In the genomic region with DNA sequence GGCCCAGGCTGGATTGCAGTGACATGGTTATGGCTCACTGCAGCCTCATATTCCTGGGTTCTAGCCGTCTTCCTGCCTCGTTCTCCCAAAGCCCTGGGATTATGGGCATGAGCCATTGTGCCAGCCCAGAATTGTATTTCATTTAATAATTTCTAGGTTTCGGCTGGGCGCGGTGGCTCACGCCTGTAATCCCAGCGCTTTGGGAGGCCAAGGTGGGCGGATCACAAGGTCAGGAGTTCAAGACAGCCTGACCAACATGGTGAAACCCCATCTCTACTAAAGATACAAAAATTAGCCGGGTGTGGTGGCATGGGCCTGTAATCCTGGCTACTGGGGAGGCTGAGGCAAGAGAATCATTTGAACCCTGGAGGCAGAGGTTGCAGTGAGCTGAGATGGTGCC, we compare ENCODE assay signal across 7 cellular contexts. TPM values are rescaled to one million over a fixed set of nuclear protein-coding genes. Genes with fewer than 3 reads are reported as not detected.
A peak's percentile ranks its signal among the peaks of the same experiment; 100 is the strongest.
DNase-seq lines count a peak whose midpoint lies in the region; ATAC-seq and TF ChIP-seq lines count a peak whose summit lies in the region.
"Not testable (repeated sequence)": the region's sequence is repeated elsewhere in the genome, so short reads cannot be mapped to it uniquely, and the experiment has no call there.

No MANE protein-coding gene starts in this region.

- peaks cover 53% of the 10 kb centered on the region for H3K4me1 Mint-ChIP-seq in activated CD8-positive, alpha-beta memory T cell treated with anti-CD3 and anti-CD28 coated beads, Interleukin-2, amount 10 ng/mL, durations not matched to agents 7 days and 5 days
- peaks cover 37% of the 10 kb centered on the region for H3K4me1 Mint-ChIP-seq in mesothelial cell of epicardium

- H4K20me1 ChIP-seq in OCI-LY7 (ENCODE audit: insufficient read depth, low read length) (peaks cover 50% of the 10 kb centered on the region), mammary epithelial cell (ENCODE audit: insufficient read depth, low read length) (peaks cover 34% of the 10 kb centered on the region)

- peak overlapping the region; percentile 99 for H3K4me3 Mint-ChIP-seq in activated CD8-positive, alpha-beta memory T cell treated with anti-CD3 and anti-CD28 coated beads, Interleukin-2, amount 10 ng/mL, durations not matched to agents 7 days and 5 days
- H3K4me3 Mint-ChIP-seq in mesothelial cell of epicardium: peak overlapping the region; percentile 95

- H3K36me3 Mint-ChIP-seq in activated CD8-positive, alpha-beta memory T cell treated with anti-CD3 and anti-CD28 coated beads, Interleukin-2, amount 10 ng/mL, durations not matched to agents 7 days and 5 days: peaks cover 61% of the 10 kb centered on the region
- peaks cover 15% of the 10 kb centered on the region for H3K36me3 Mint-ChIP-seq in mesothelial cell of epicardium

- ATAC-seq in activated CD8-positive, alpha-beta memory T cell treated with anti-CD3 and anti-CD28 coated beads, Interleukin-2, amount 10 ng/mL, durations not matched to agents 7 days and 5 days: not testable (repeated sequence)

- H3K36me3 ChIP-seq in OCI-LY7 (ENCODE audit: insufficient read depth, low read length) (peaks cover 72% of the 10 kb centered on the region), mammary epithelial cell (ENCODE audit: insufficient read depth, low read length) (peaks cover 16% of the 10 kb centered on the region)

- not testable (repeated sequence) for H3K27me3 ChIP-seq in mammary epithelial cell (ENCODE audit: insufficient read depth, low read length)

- not testable (repeated sequence) for H3K9me3 Mint-ChIP-seq in activated CD8-positive, alpha-beta memory T cell treated with anti-CD3 and anti-CD28 coated beads, Interleukin-2, amount 10 ng/mL, durations not matched to agents 7 days and 5 days (ENCODE audit: low read depth); mesothelial cell of epicardium

- H3K4me1 ChIP-seq in OCI-LY7 (ENCODE audit: insufficient read depth, low read length, poor library complexity, severe bottlenecking): peaks cover 49% of the 10 kb centered on the region
- peaks cover 40% of the 10 kb centered on the region for H3K4me1 ChIP-seq in mammary epithelial cell (ENCODE audit: insufficient read depth, low read length)

- H3K27ac ChIP-seq in OCI-LY7 (ENCODE audit: low read depth, low read length, poor library complexity, severe bottlenecking); mammary epithelial cell (ENCODE audit: insufficient read depth, low read depth, low read length): not testable (repeated sequence)

- intact Hi-C loops in OCI-LY7 (cut with micrococcal nuclease; ENCODE audit: unreplicated experiment): not testable (repeated sequence)
- intact Hi-C loops in mammary epithelial cell (cut with micrococcal nuclease): loop anchor here (5.0 kb wide), 1 partner anchor 90 kb away; the partner anchor contains the start of gene PSMD11

- dilution Hi-C loops in mammary epithelial cell (cut with HindIII; ENCODE audit: low sequenced_read_pairs): not testable (repeated sequence)

- peaks cover 87% of the 10 kb centered on the region for H3K79me2 ChIP-seq in OCI-LY7 (ENCODE audit: insufficient read depth, low read depth, low read length)
- peaks cover 91% of the 10 kb centered on the region for H3K79me2 ChIP-seq in mammary epithelial cell (ENCODE audit: insufficient read depth, low read length)

- not testable (repeated sequence) for H3K9me2 ChIP-seq in OCI-LY7 (ENCODE audit: insufficient read depth, low read length)

- not testable (repeated sequence) for H3K27me3 Mint-ChIP-seq in activated CD8-positive, alpha-beta memory T cell treated with anti-CD3 and anti-CD28 coated beads, Interleukin-2, amount 10 ng/mL, durations not matched to agents 7 days and 5 days; mesothelial cell of epicardium (ENCODE audit: low read depth)

- peak overlapping the region; percentile 89 for H3K4me2 ChIP-seq in OCI-LY7 (ENCODE audit: low read length)
- peak overlapping the region; percentile 96 for H3K4me2 ChIP-seq in mammary epithelial cell (ENCODE audit: insufficient read depth, low read depth, low read length)

- H3K4me3 ChIP-seq in GM12864 (ENCODE audit: low read depth, low read length): peak overlapping the region; percentile 40
- H3K4me3 ChIP-seq in OCI-LY7 (ENCODE audit: low read depth, low read length, poor library complexity, severe bottlenecking): peak overlapping the region; percentile 98
- H3K4me3 ChIP-seq in mammary epithelial cell (replicated peaks in 1 of 3; ENCODE audit: insufficient read depth in 1 of 3, low read depth in 2 of 3, low read length in 3 of 3): peak overlapping the region; percentile 18 to 98 (median 96)
- H3K4me3 ChIP-seq in fibroblast of the aortic adventitia (ENCODE audit: low read depth, low read length): peak overlapping the region; percentile 48
- H3K4me3 ChIP-seq in retinal pigment epithelial cell (ENCODE audit: low read length): peak overlapping the region; percentile 100

- not testable (repeated sequence) for H3K9me3 ChIP-seq in OCI-LY7 (ENCODE audit: low read length); mammary epithelial cell (replicated peaks; ENCODE audit: insufficient read depth, low read length)

- WGBS in mammary epithelial cell (ENCODE audit: low coverage, missing lambda C conversion rate): 97% methylated on average over 9 of the region's 9 CpGs

- not testable (repeated sequence) for DNase-seq in GM12864 (ENCODE audit: low read depth); OCI-LY7 (ENCODE audit: low spot score); activated CD8-positive, alpha-beta memory T cell treated with anti-CD3 and anti-CD28 coated beads, Interleukin-2, amount 10 ng/mL, durations not matched to agents 7 days and 5 days; mammary epithelial cell; fibroblast of the aortic adventitia (ENCODE audit: low read depth); mesothelial cell of epicardium (ENCODE audit: low spot score in 2 of 2, unreplicated experiment in 2 of 2); retinal pigment epithelial cell (ENCODE audit: low read depth)

- TF ChIP-seq CTCF in GM12864 (IDR thresholded peaks at IDR 0.05; ENCODE audit: low read depth, low read length, missing control alignments); OCI-LY7 (conservative IDR thresholded peaks at IDR 0.05; ENCODE audit: low read length); mammary epithelial cell (conservative IDR thresholded peaks at IDR 0.05 in 1 of 2, IDR thresholded peaks at IDR 0.05 in 1 of 2; ENCODE audit: extremely low read depth in 1 of 2, insufficient read depth in 1 of 2, low read depth in 1 of 2, low read length in 2 of 2); fibroblast of the aortic adventitia (IDR thresholded peaks at IDR 0.05; ENCODE audit: insufficient read depth, low read length); mesothelial cell of epicardium (IDR thresholded peaks at IDR 0.05; ENCODE audit: unreplicated experiment); retinal pigment epithelial cell (conservative IDR thresholded peaks at IDR 0.05; ENCODE audit: low read depth, low read length): not testable (repeated sequence)

- peak overlapping the region; percentile 15 for H3K27ac Mint-ChIP-seq in activated CD8-positive, alpha-beta memory T cell treated with anti-CD3 and anti-CD28 coated beads, Interleukin-2, amount 10 ng/mL, durations not matched to agents 7 days and 5 days
- H3K27ac Mint-ChIP-seq in mesothelial cell of epicardium: not testable (repeated sequence)

- CTCF ChIA-PET in OCI-LY7 (lab: Charles Lee; ENCODE audit: unreplicated experiment); mammary epithelial cell (lab: Charles Lee; ENCODE audit: low non-redundant PET): not testable (repeated sequence)
- CTCF ChIA-PET in activated CD8-positive, alpha-beta memory T cell treated with anti-CD3 and anti-CD28 coated beads, Interleukin-2, amount 10 ng/mL, durations not matched to agents 7 days and 5 days (lab: Charles Lee): interaction anchor here (1.4 kb wide), 1 partner anchor 18 kb away, joined by 5 read pairs; no protein-coding TSS in a partner anchor

- not testable (repeated sequence) for H2AFZ ChIP-seq in OCI-LY7 (ENCODE audit: low read length); mammary epithelial cell (ENCODE audit: low read depth, low read length)

- in situ Hi-C loops in mammary epithelial cell (cut with MboI; ENCODE audit: low sequenced_read_pairs in 2 of 2): not testable (repeated sequence)

- not testable (repeated sequence) for BruUV-seq in OCI-LY7 (replicated peaks; lab: Mats Ljungman, UMichigan); mammary epithelial cell (replicated peaks; lab: Mats Ljungman, UMichigan)

- H3K9ac ChIP-seq in mammary epithelial cell (ENCODE audit: insufficient read depth, low read length): not testable (repeated sequence)

- POLR2A ChIA-PET in OCI-LY7 (lab: Charles Lee): not testable (repeated sequence)

RNA-seq across cellular contexts. Expression of gene ZNF207, which starts 2.8 kb away (rescaled TPM):
- 121 and 157 TPM in 2 replicates for total RNA-seq in OCI-LY7 (2014; rRNA removed; shearing (Covaris generic))
- 284 and 309 TPM in 2 replicates for total RNA-seq in OCI-LY7 (2022)
- total RNA-seq in activated CD8-positive, alpha-beta memory T cell treated with anti-CD3 and anti-CD28 coated beads, Interleukin-2, amount 10 ng/mL, durations not matched to agents 7 days and 5 days: 100 to 1,000 TPM; 271 to 292 TPM
- total RNA-seq in mammary epithelial cell: 100 to 1,000 TPM; 134 to 169 TPM
- polyA plus RNA-seq in mammary epithelial cell: 210 TPM
- polyA minus RNA-seq in mammary epithelial cell: 122 TPM
- 92.6 and 202 TPM in 2 replicates for total RNA-seq in fibroblast of the aortic adventitia (ENCODE audit: low replicate concordance)
- total RNA-seq in mesothelial cell of epicardium: 221 to 240 TPM (median 231 TPM) in 3 replicates

RNA-seq across cellular contexts. Expression of gene C17orf75, which starts 10.8 kb away (rescaled TPM):
- 70.9 and 106 TPM in 2 replicates for total RNA-seq in OCI-LY7 (2014; rRNA removed; shearing (Covaris generic))
- 64.8 and 66.1 TPM in 2 replicates for total RNA-seq in OCI-LY7 (2022)
- total RNA-seq in activated CD8-positive, alpha-beta memory T cell treated with anti-CD3 and anti-CD28 coated beads, Interleukin-2, amount 10 ng/mL, durations not matched to agents 7 days and 5 days: 10 to 100 TPM; 32.3 to 39.0 TPM
- 10 to 100 TPM; 16.2 to 24.5 TPM for total RNA-seq in mammary epithelial cell
- polyA plus RNA-seq in mammary epithelial cell: 10.6 TPM
- 10.3 TPM for polyA minus RNA-seq in mammary epithelial cell
- total RNA-seq in fibroblast of the aortic adventitia (ENCODE audit: low replicate concordance): 18.0 and 19.2 TPM in 2 replicates
- 31.4 to 34.3 TPM (median 32.1 TPM) in 3 replicates for total RNA-seq in mesothelial cell of epicardium

Comparison
In these comparisons a context has a peak if more than half of its experiments do, and no peak if none do; other contexts are left out.
1. H3K4me3 ChIP-seq: peak in every context shown above with its lines; median percentile 100 in retinal pigment epithelial cell; 98 in OCI-LY7; 96 in mammary epithelial cell; 48 in fibroblast of the aortic adventitia; 40 in GM12864.